ENCODE assay signal across 1 cellular context in the genomic region with DNA sequence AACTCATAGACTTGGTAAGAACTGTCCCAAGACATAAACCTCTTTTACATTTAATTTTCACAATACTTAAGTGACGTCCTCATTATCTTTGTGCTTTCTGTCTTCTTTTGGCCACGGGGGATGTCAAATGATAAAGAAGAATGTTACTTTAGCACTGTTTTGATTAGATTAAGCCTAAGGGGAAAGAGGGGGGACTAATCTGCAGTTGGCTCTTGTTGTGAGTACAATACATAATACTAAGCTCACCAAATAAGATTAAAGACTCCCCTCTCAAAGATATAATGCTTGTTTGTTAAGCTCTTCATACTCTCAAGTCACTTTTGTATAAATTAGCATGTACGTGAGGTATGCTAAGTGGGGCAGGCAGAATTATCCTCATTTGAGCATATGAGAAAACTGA.
TF ChIP-seq lines count a peak whose summit lies in the region.

No MANE protein-coding gene starts in this region.

TF ChIP-seq in K562, 482 proteins besides CTCF, POLR2A, EP300 and RAD21 (continued from another document):
- TF ChIP-seq, protein P1, sequence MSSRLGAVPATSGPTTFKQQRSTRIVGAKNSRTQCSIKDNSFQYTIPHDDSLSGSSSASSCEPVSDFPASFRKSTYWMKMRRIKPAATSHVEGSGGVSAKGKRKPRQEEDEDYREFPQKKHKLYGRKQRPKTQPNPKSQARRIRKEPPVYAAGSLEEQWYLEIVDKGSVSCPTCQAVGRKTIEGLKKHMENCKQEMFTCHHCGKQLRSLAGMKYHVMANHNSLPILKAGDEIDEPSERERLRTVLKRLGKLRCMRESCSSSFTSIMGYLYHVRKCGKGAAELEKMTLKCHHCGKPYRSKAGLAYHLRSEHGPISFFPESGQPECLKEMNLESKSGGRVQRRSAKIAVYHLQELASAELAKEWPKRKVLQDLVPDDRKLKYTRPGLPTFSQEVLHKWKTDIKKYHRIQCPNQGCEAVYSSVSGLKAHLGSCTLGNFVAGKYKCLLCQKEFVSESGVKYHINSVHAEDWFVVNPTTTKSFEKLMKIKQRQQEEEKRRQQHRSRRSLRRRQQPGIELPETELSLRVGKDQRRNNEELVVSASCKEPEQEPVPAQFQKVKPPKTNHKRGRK (tag; IDR thresholded peaks at IDR 0.05) = no peak
- no peak for TF ChIP-seq BCL6 (CRISPR knock-in tag; IDR thresholded peaks at IDR 0.05)
- TF ChIP-seq KAT7 (CRISPR knock-in tag; IDR thresholded peaks at IDR 0.05; ENCODE audit: borderline replicate concordance) = no peak
TF ChIP-seq in K562: peak in this region for 2.
